In genomic region chr20:31721408-31722332, GRCh38 we compare ENCODE assay signal across 8 cellular contexts. TPM values are rescaled to one million over a fixed set of nuclear protein-coding genes. Genes with fewer than 3 reads are reported as not detected.
DNase-seq lines count a peak whose midpoint lies in the region; ATAC-seq and TF ChIP-seq lines count a peak whose summit lies in the region.

No MANE protein-coding gene starts in this region.

- H4K91ac ChIP-seq in mesenchymal stem cell (ENCODE audit: low read length): peak overlapping the region; percentile 55

- H3K9me2 ChIP-seq in OCI-LY1 (ENCODE audit: low read depth, low read length): no peaks in the 10 kb centered on the region

- TF ChIP-seq EP300 in transverse colon (IDR thresholded peaks at IDR 0.05; ENCODE audit: low read depth): no peak

- DNase-seq in central memory CD4-positive, alpha-beta T cell: peak; percentile 3
- DNase-seq in mesenchymal stem cell: no peak
- peak; percentile 36 for DNase-seq in transverse colon
- no peak for DNase-seq in GM10266 (ENCODE audit: extremely low spot score)
- DNase-seq in dedifferentiated amniotic fluid mesenchymal stem cell (ENCODE audit: extremely low spot score): no peak

- H3K4me3 ChIP-seq in OCI-LY1 (ENCODE audit: low read depth, low read length, poor library complexity, severe bottlenecking): peak overlapping the region; percentile 78
- H3K4me3 ChIP-seq in mesenchymal stem cell (ENCODE audit: insufficient read depth in 1 of 2, low read depth in 1 of 2, low read length in 2 of 2): peak overlapping the region; percentile 64 to 92
- H3K4me3 ChIP-seq in transverse colon: peak overlapping the region; percentile 73 to 82 (median 77)

- no peak overlapping the region for H3K23ac ChIP-seq in mesenchymal stem cell (ENCODE audit: low read length in 2 of 2)

- WGBS in mesenchymal stem cell: 73% methylated on average over 22 of the region's 23 CpGs
- 10 to 32% methylated on average over 2 to 23 of the region's 23 CpGs for WGBS in transverse colon (ENCODE audit: low coverage in 1 of 2), 2 donors

- no peak overlapping the region for H2AFZ ChIP-seq in OCI-LY1 (ENCODE audit: low read length)
- H2AFZ ChIP-seq in mesenchymal stem cell (ENCODE audit: low read depth, low read length): no peak overlapping the region

- H3K79me2 ChIP-seq in OCI-LY1 (ENCODE audit: insufficient read depth, low read length): peaks cover 52% of the 10 kb centered on the region

- H3K27me3 ChIP-seq in OCI-LY1 (ENCODE audit: insufficient read depth, low read length) (no peaks in the 10 kb centered on the region), mesenchymal stem cell (ENCODE audit: control insufficient read depth in 1 of 2, insufficient read depth in 1 of 2, low read length in 2 of 2) (no peaks in the 10 kb centered on the region), transverse colon (no peaks in the 10 kb centered on the region)

- intact Hi-C loops in transverse colon (cut with DNase I; ENCODE audit: low total_unique reads): no loop called here

- H3K27ac ChIP-seq in OCI-LY1 (ENCODE audit: low read depth, low read length, poor library complexity, severe bottlenecking) (peak overlapping the region; percentile 91), mesenchymal stem cell (ENCODE audit: low read length, poor library complexity, severe bottlenecking) (peak overlapping the region; percentile 99), transverse colon (peak overlapping the region; percentile 98 to 99 (median 98))

- TF ChIP-seq CTCF in OCI-LY1 (IDR thresholded peaks at IDR 0.05; ENCODE audit: low read length) (no peak), transverse colon (IDR thresholded peaks at IDR 0.05) (no peak), GM10266 (IDR thresholded peaks at IDR 0.05; ENCODE audit: control insufficient read depth, insufficient read depth, low read depth, missing control alignments) (no peak)

- in situ Hi-C loops in transverse colon (cut with MboI; ENCODE audit: low pct_ligation_motif_present in 1 of 4, low pct_unique_long_range_greater_than_20kb in 1 of 4, low sequenced_read_pairs in 3 of 4): loop anchor here in 1 of 4 donors (10.0 kb wide), 1 partner anchor 67 kb away; no protein-coding TSS in a partner anchor

- H3K9ac ChIP-seq in ES-I3 (ENCODE audit: low read depth, low read length) (peak overlapping the region; percentile 85), OCI-LY1 (ENCODE audit: low read length) (peak overlapping the region; percentile 91), mesenchymal stem cell (ENCODE audit: low read length) (peak overlapping the region; percentile 100)

- H4K8ac ChIP-seq in mesenchymal stem cell (ENCODE audit: low read length): peak overlapping the region; percentile 69

- H2AK5ac ChIP-seq in mesenchymal stem cell (ENCODE audit: low read length, severe bottlenecking): peak overlapping the region; percentile 72

- H3K79me1 ChIP-seq in mesenchymal stem cell (replicated peaks; ENCODE audit: low read length, poor library complexity, severe bottlenecking): no peaks in the 10 kb centered on the region

- no peak overlapping the region for H3K14ac ChIP-seq in mesenchymal stem cell (ENCODE audit: low read length in 2 of 2)

- no peak for TF ChIP-seq POLR2A in transverse colon (IDR thresholded peaks at IDR 0.05)

- H3K9me3 ChIP-seq in ES-I3 (ENCODE audit: control insufficient read depth, insufficient read depth, low read length) (no peaks in the 10 kb centered on the region), OCI-LY1 (ENCODE audit: low read length) (no peaks in the 10 kb centered on the region), mesenchymal stem cell (ENCODE audit: control insufficient read depth, low read length) (no peaks in the 10 kb centered on the region), transverse colon (no peaks in the 10 kb centered on the region)

- no peak overlapping the region for H2BK12ac ChIP-seq in mesenchymal stem cell (ENCODE audit: low read length in 2 of 2)

- no peak for ATAC-seq in HG02763 (IDR thresholded peaks at IDR 0.05; ENCODE audit: unreplicated experiment)

- H3K4me1 ChIP-seq in ES-I3 (ENCODE audit: insufficient read depth, low read length) (peaks cover 27% of the 10 kb centered on the region), OCI-LY1 (ENCODE audit: insufficient read depth, low read length, severe bottlenecking) (peaks cover 48% of the 10 kb centered on the region), mesenchymal stem cell (ENCODE audit: control insufficient read depth, insufficient read depth, low read depth, low read length) (peaks cover 10% of the 10 kb centered on the region), transverse colon (peaks cover 30 to 60% (median 48%) of the 10 kb centered on the region in 4 donors)

- H4K20me1 ChIP-seq in OCI-LY1 (ENCODE audit: insufficient read depth, low read length): no peaks in the 10 kb centered on the region

- H2BK15ac ChIP-seq in mesenchymal stem cell (ENCODE audit: low read depth, poor library complexity, severe bottlenecking): peak overlapping the region; percentile 66

- peak overlapping the region; percentile 22 to 60 for H3K18ac ChIP-seq in mesenchymal stem cell (ENCODE audit: low read depth in 1 of 2, low read length in 2 of 2)

- H3K4ac ChIP-seq in mesenchymal stem cell (ENCODE audit: low read depth in 1 of 2, low read length in 2 of 2): peak overlapping the region; percentile 2 to 69

- no peaks in the 10 kb centered on the region for H3F3A ChIP-seq in OCI-LY1 (ENCODE audit: insufficient read depth, low read length)

- peak overlapping the region; percentile 36 for H2BK5ac ChIP-seq in mesenchymal stem cell (ENCODE audit: low read depth, low read length, poor library complexity, severe bottlenecking)

- H3K4me2 ChIP-seq in OCI-LY1 (ENCODE audit: low read length) (peak overlapping the region; percentile 92), mesenchymal stem cell (ENCODE audit: low read length, poor library complexity, severe bottlenecking) (peak overlapping the region; percentile 69)

- peak overlapping the region; percentile 37 for H2BK120ac ChIP-seq in mesenchymal stem cell (ENCODE audit: low read depth, low read length)

- H3K36me3 ChIP-seq in ES-I3 (ENCODE audit: insufficient read depth, low read length) (peaks cover 26% of the 10 kb centered on the region), OCI-LY1 (ENCODE audit: insufficient read depth, low read length) (peaks cover 38% of the 10 kb centered on the region), mesenchymal stem cell (ENCODE audit: control insufficient read depth in 1 of 2, insufficient read depth in 2 of 2, low read depth in 1 of 2, low read length in 2 of 2) (peaks cover 17 to 49% of the 10 kb centered on the region in 2 experiments), transverse colon (no peaks in the 10 kb centered on the region)

RNA-seq across cellular contexts. Expression of gene BCL2L1, which starts 1.0 kb away (rescaled TPM):
- polyA plus RNA-seq in mesenchymal stem cell (2013, experiment 1 of 2): 116 TPM
- polyA plus RNA-seq in mesenchymal stem cell (2013, experiment 2 of 2): 114 TPM
- total RNA-seq in transverse colon: 100 to 1,000 TPM in 3 of 4 donors, 10 to 100 TPM in 1; 98.6 to 151 (median 107) TPM

RNA-seq across cellular contexts. Expression of gene TPX2, which starts 17.4 kb away (rescaled TPM):
- 20.9 TPM for polyA plus RNA-seq in mesenchymal stem cell (2013, experiment 1 of 2)
- polyA plus RNA-seq in mesenchymal stem cell (2013, experiment 2 of 2): 21.1 TPM
- 10 to 100 TPM in 2 of 4 donors, 1 to 10 TPM in 2; 3.2 to 15.7 (median 7.8) TPM for total RNA-seq in transverse colon

Comparison
In these comparisons a context has a peak if more than half of its experiments do, and no peak if none do; other contexts are left out.
1. DNase-seq: peak in central memory CD4-positive, alpha-beta T cell (single experiment) and transverse colon (single experiment); none in mesenchymal stem cell (single experiment), GM10266 (single experiment) and dedifferentiated amniotic fluid mesenchymal stem cell (single experiment).
2. Peak in every context shown above with its lines, with median percentiles within 50 percentile points of each other: H3K9ac ChIP-seq, H3K27ac ChIP-seq and H3K4me3 ChIP-seq.